ENCODE assay signal across 8 cellular contexts in the genomic region with DNA sequence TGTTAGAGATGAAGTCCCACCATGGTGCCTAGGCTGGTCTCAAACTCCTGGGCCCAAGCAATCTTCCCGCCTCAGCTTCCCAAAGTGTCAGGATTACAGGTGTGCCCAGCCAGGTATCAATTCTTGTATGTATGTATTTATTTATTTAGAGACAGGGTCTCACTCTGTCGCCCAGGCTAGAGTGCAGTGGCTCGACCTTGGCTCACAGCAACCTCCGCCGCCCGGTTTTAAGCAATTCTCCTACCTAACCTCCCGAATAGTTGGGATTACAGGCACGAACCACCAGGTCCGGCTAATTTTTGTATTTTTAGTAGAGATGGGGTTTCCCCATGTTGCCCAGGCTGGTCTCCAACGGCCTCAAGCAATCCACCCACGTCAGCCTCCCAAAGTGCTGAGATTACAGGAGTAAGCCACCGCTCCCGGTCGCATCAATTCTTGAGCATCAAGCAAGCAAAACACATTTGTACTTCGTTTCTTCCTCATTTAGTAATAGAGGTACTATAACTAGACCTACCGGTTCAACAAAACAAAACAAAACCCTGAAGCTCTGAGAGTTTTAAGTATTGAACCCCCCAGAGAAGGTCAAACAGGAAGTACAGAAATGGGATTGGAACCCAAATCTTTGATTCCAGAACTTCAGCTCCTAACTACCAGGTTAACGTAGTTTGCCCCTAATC. TPM values are rescaled to one million over a fixed set of nuclear protein-coding genes. Genes with fewer than 3 reads are reported as not detected.
DNase-seq lines count a peak whose midpoint lies in the region; ATAC-seq, FAIRE-seq and TF ChIP-seq lines count a peak whose summit lies in the region.

No MANE protein-coding gene starts in this region.

- peaks cover 21% of the 10 kb centered on the region for H3K79me2 ChIP-seq in K562 (ENCODE audit: control insufficient read depth, insufficient read depth, low read length)

- no peaks in the 10 kb centered on the region for H3K9me3 ChIP-seq in MG63
- no peaks in the 10 kb centered on the region for H3K9me3 ChIP-seq in K562 (replicated peaks; ENCODE audit: control insufficient read depth, insufficient read depth, low read depth, low read length)
- H3K9me3 ChIP-seq in left lung: no peaks in the 10 kb centered on the region
- H3K9me3 ChIP-seq in thyroid gland: no peaks in the 10 kb centered on the region

- no peak for TF ChIP-seq RAD21 in K562 (CRISPR knock-in tag; conservative IDR thresholded peaks at IDR 0.05 in 1 of 2, IDR thresholded peaks at IDR 0.05 in 1 of 2)

- no peak for TF ChIP-seq CTCF in K562 (IDR thresholded peaks at IDR 0.05 in 2 of 3, conservative IDR thresholded peaks at IDR 0.05 in 1 of 3; ENCODE audit: insufficient read depth in 2 of 3, low read depth in 1 of 3, low read length in 3 of 3)
- no peak for TF ChIP-seq CTCF in left lung (IDR thresholded peaks at IDR 0.05)
- no peak for TF ChIP-seq CTCF in thyroid gland (IDR thresholded peaks at IDR 0.05)

- H4K20me1 ChIP-seq in K562 (replicated peaks; ENCODE audit: control insufficient read depth, insufficient read depth, low read length): no peaks in the 10 kb centered on the region

- TF ChIP-seq EP300 in K562 (IDR thresholded peaks at IDR 0.05; ENCODE audit: low read length): no peak

- peak overlapping the region; percentile 82 for H3K4me2 ChIP-seq in K562 (ENCODE audit: insufficient read depth, low read length)

- in situ Hi-C loops in K562 (cut with MboI): no loop called here

- no peaks in the 10 kb centered on the region for H3K9me1 ChIP-seq in K562 (ENCODE audit: control insufficient read depth, insufficient read depth, low read length)

- BruUV-seq in K562 (replicated peaks; lab: Mats Ljungman, UMichigan): no TSS peak

- H3K27ac ChIP-seq in K562 (ENCODE audit: extremely low read depth, low read depth, low read length) (peak overlapping the region; percentile 64), left lung (peak overlapping the region; percentile 87 to 89), thyroid gland (peak overlapping the region; percentile 62 to 77 (median 75))

- H3K36me3 ChIP-seq in MG63 (peaks cover 30% of the 10 kb centered on the region), K562 (ENCODE audit: control insufficient read depth, insufficient read depth, low read length) (peaks cover 21% of the 10 kb centered on the region; the same call in 2 of the 3 replicates), left lung (peaks cover 0 to 23% of the 10 kb centered on the region in 2 donors), thyroid gland (peaks cover 12 to 13% of the 10 kb centered on the region in 2 donors)

- H3K4me1 ChIP-seq in K562 (replicated peaks in 1 of 2; ENCODE audit: control insufficient read depth in 2 of 2, insufficient read depth in 2 of 2, low read length in 2 of 2) (peaks cover 21 to 41% of the 10 kb centered on the region in 2 experiments), left lung (peaks cover 13 to 33% of the 10 kb centered on the region in 2 donors), thyroid gland (peaks cover 6 to 21% of the 10 kb centered on the region in 2 donors)

- WGBS in K562 (ENCODE audit: insufficient coverage, low coverage, missing lambda C conversion rate): 29% methylated on average over 17 of the region's 17 CpGs
- WGBS in thyroid gland, 2 donors: 50 to 63% methylated on average over 17 of the region's 17 CpGs

- TF ChIP-seq POLR2A in K562 (conservative IDR thresholded peaks at IDR 0.05) (no peak), thyroid gland (IDR thresholded peaks at IDR 0.05) (no peak)

- POLR2A ChIA-PET in K562 (lab: Yijun Ruan, JAX): interaction anchor here (0.6 to 2.3 kb wide), 6 partner anchors 10 to 151 kb away, joined by 3 to 9 read pairs (median 4); a partner anchor contains a TSS

- FAIRE-seq in K562 (lab: Jason Lieb, UNC): peak; percentile 57

- H3K9ac ChIP-seq in K562 (ENCODE audit: insufficient read depth in 1 of 2, low read depth in 2 of 2, low read length in 2 of 2): peak overlapping the region; percentile 62 to 77; a peak in 3 of 4 replicates

- ATAC-seq in K562: no peak
- peak; percentile 5 for ATAC-seq in left lung

- intact Hi-C loops in K562 (cut with micrococcal nuclease) (loop anchor here (2.0 kb wide), 2 partner anchors 37 to 79 kb away; a partner anchor contains a TSS), left lung (cut with DNase I) (no loop called here), thyroid gland (cut with DNase I) (loop anchor here (5.0 kb wide), 1 partner anchor 34 kb away; a partner anchor contains a TSS)

- CTCF ChIA-PET in K562 (lab: Yijun Ruan, JAX; ENCODE audit: low intra/inter-chr PET ratio): no interaction called here

- H3K27me3 ChIP-seq in MG63: no peaks in the 10 kb centered on the region
- no peaks in the 10 kb centered on the region for H3K27me3 ChIP-seq in K562 (ENCODE audit: control insufficient read depth in 2 of 2, insufficient read depth in 2 of 2, low read length in 2 of 2)
- no peaks in the 10 kb centered on the region for H3K27me3 ChIP-seq in left lung
- H3K27me3 ChIP-seq in thyroid gland: no peaks in the 10 kb centered on the region

- H3K4me3 ChIP-seq in MG63 (peak overlapping the region; percentile 99), K562 (peak overlapping the region; percentile 40), left lung (peak overlapping the region; percentile 47 to 99), thyroid gland (replicated peaks in 1 of 3) (peak overlapping the region in 1 of 3 donors; percentile 16)

- peak; percentile 37 for DNase-seq in activated CD4-positive, alpha-beta T cell treated with anti-CD3 and anti-CD28 coated beads for 48 hours
- no peak for DNase-seq in activated CD4-positive, alpha-beta T cell treated with anti-CD3 and anti-CD28 coated beads, Interleukin-2, amount 50 U/mL, for 1 hour
- DNase-seq in MG63 (peak; percentile 48), K562 (ENCODE audit: extremely low read depth in 1 of 4, low spot score in 3 of 4) (peak in 1 of 4 experiments; percentile 42), left lung (peak in 1 of 2 donors; percentile 44), thyroid gland (peak; percentile 19 to 37), NCI-H1092 (lab: John Stamatoyannopoulos, UW) (no peak), SW 1271 (lab: John Stamatoyannopoulos, UW) (no peak)

- peak overlapping the region; percentile 91 for H2AFZ ChIP-seq in K562 (ENCODE audit: low read depth, low read length)

RNA-seq across cellular contexts. Expression of a gene that starts 1.0 kb away (rescaled TPM):
- total RNA-seq in MG63 (2014; rRNA removed; shearing (Covaris generic); ENCODE audit: low replicate concordance): 10.4 and 13.3 TPM in 2 replicates
- 16.3 and 42.5 TPM in 2 replicates for total RNA-seq in K562 (2011; cell fraction: chromatin; rRNA removed; ENCODE audit: low replicate concordance)
- total RNA-seq in K562 (2011; cell fraction: nucleolus; rRNA removed): 25.9 and 29.5 TPM in 2 replicates
- 22.4 and 27.7 TPM in 2 replicates for total RNA-seq in K562 (2011; cell fraction: nucleoplasm; rRNA removed)
- total RNA-seq in K562 (2014; rRNA removed): 8.5 and 8.9 TPM in 2 replicates
- 3.5 and 3.8 TPM in 2 replicates for total RNA-seq in K562 (2014; rRNA removed; fragmentation: Illumina TruSeq; extraction: Trizol)
- total RNA-seq in K562 (2015; rRNA removed; fragmentation: Illumina TruSeq; extraction: Trizol): 5.3 and 8.0 TPM in 2 replicates
- total RNA-seq in K562 (2021): 16.4 and 20.8 TPM in 2 replicates
- 4.5 and 7.4 TPM in 2 replicates for polyA plus RNA-seq in K562 (2011; rRNA removed)
- 7.7 and 11.0 TPM in 2 replicates for polyA plus RNA-seq in K562 (2011; cell fraction: cytosol; rRNA removed)
- 12.9 and 18.2 TPM in 2 replicates for polyA plus RNA-seq in K562 (2011; cell fraction: nucleus; rRNA removed)
- polyA plus RNA-seq in K562 (2012): 5.2 and 7.5 TPM in 2 replicates
- 5.3 and 8.5 TPM in 2 replicates for polyA plus RNA-seq in K562 (2014; fragmentation: Illumina TruSeq; extraction: Trizol)
- under 1 TPM; 0.80 to 0.84 TPM for polyA plus RNA-seq in K562 (2014; fragmentation: Nextera tagmentation; extraction: Ambion mirVana)
- polyA plus RNA-seq in K562 (2014; rRNA removed): 7.0 and 12.1 TPM in 2 replicates
- 4.9 and 5.7 TPM in 2 replicates for polyA minus RNA-seq in K562 (2011; rRNA and poly(A)+ RNA removed)
- polyA minus RNA-seq in K562 (2011; cell fraction: cytosol; rRNA and poly(A)+ RNA removed): 4.1 and 7.2 TPM in 2 replicates
- polyA minus RNA-seq in K562 (2011; cell fraction: nucleus; rRNA and poly(A)+ RNA removed): 5.7 and 7.8 TPM in 2 replicates
- 10 to 100 TPM; 12.5 to 13.6 TPM for total RNA-seq in left lung
- total RNA-seq in thyroid gland: 10 to 100 TPM; 11.8 to 20.6 (median 17.6) TPM

RNA-seq across cellular contexts. Expression of a gene that starts 20.1 kb away (rescaled TPM):
- not detected in 2 replicates for total RNA-seq in MG63 (2014; rRNA removed; shearing (Covaris generic); ENCODE audit: low replicate concordance)
- total RNA-seq in K562 (2011; cell fraction: chromatin; rRNA removed; ENCODE audit: low replicate concordance): not detected in 2 replicates
- total RNA-seq in K562 (2011; cell fraction: nucleolus; rRNA removed): not detected in 2 replicates
- not detected in 2 replicates for total RNA-seq in K562 (2011; cell fraction: nucleoplasm; rRNA removed)
- total RNA-seq in K562 (2014; rRNA removed) (not detected in 2 replicates), K562 (2014; rRNA removed; fragmentation: Illumina TruSeq; extraction: Trizol) (not detected in 2 replicates), K562 (2015; rRNA removed; fragmentation: Illumina TruSeq; extraction: Trizol) (not detected in 2 replicates), K562 (2021) (not detected in 2 replicates), left lung (not detected), thyroid gland (under 1 TPM in 1 of 4 donors, not detected in 3; 0.54 TPM)
- polyA plus RNA-seq in K562 (2011; rRNA removed) (not detected in 2 replicates), K562 (2014; fragmentation: Illumina TruSeq; extraction: Trizol) (not detected in 2 replicates), K562 (2014; fragmentation: Nextera tagmentation; extraction: Ambion mirVana) (not detected), K562 (2014; rRNA removed) (not detected in 2 replicates)
- not detected in 2 replicates for polyA plus RNA-seq in K562 (2011; cell fraction: cytosol; rRNA removed)
- polyA plus RNA-seq in K562 (2011; cell fraction: nucleus; rRNA removed): 0.21 TPM in 1 of 2 replicates, not detected in the other
- not detected in 2 replicates for polyA plus RNA-seq in K562 (2012)
- not detected in 2 replicates for polyA minus RNA-seq in K562 (2011; rRNA and poly(A)+ RNA removed)
- not detected in 2 replicates for polyA minus RNA-seq in K562 (2011; cell fraction: cytosol; rRNA and poly(A)+ RNA removed)
- polyA minus RNA-seq in K562 (2011; cell fraction: nucleus; rRNA and poly(A)+ RNA removed): not detected in 2 replicates

RNA-seq across cellular contexts. Expression of a gene that starts 27.2 kb away (rescaled TPM):
- total RNA-seq in MG63 (2014; rRNA removed; shearing (Covaris generic); ENCODE audit: low replicate concordance): not detected in 2 replicates
- not detected in 2 replicates for total RNA-seq in K562 (2011; cell fraction: chromatin; rRNA removed; ENCODE audit: low replicate concordance)
- total RNA-seq in K562 (2011; cell fraction: nucleolus; rRNA removed): not detected in 2 replicates
- not detected in 2 replicates for total RNA-seq in K562 (2011; cell fraction: nucleoplasm; rRNA removed)
- total RNA-seq in K562 (2014; rRNA removed) (not detected in 2 replicates), K562 (2014; rRNA removed; fragmentation: Illumina TruSeq; extraction: Trizol) (not detected in 2 replicates), K562 (2015; rRNA removed; fragmentation: Illumina TruSeq; extraction: Trizol) (not detected in 2 replicates), K562 (2021) (not detected in 2 replicates), left lung (10 to 100 TPM; 28.6 to 40.5 TPM), thyroid gland (not detected)
- polyA plus RNA-seq in K562 (2011; rRNA removed) (not detected in 2 replicates), K562 (2014; fragmentation: Illumina TruSeq; extraction: Trizol) (not detected in 2 replicates), K562 (2014; fragmentation: Nextera tagmentation; extraction: Ambion mirVana) (not detected), K562 (2014; rRNA removed) (not detected in 2 replicates)
- polyA plus RNA-seq in K562 (2011; cell fraction: cytosol; rRNA removed): 0.97 TPM in 1 of 2 replicates, not detected in the other
- not detected in 2 replicates for polyA plus RNA-seq in K562 (2011; cell fraction: nucleus; rRNA removed)
- polyA plus RNA-seq in K562 (2012): 0.42 TPM in 1 of 2 replicates, not detected in the other
- polyA minus RNA-seq in K562 (2011; rRNA and poly(A)+ RNA removed): not detected in 2 replicates
- not detected in 2 replicates for polyA minus RNA-seq in K562 (2011; cell fraction: cytosol; rRNA and poly(A)+ RNA removed)
- not detected in 2 replicates for polyA minus RNA-seq in K562 (2011; cell fraction: nucleus; rRNA and poly(A)+ RNA removed)

RNA-seq across cellular contexts. Expression of a gene that starts 33.7 kb away (rescaled TPM):
- 2.8 and 3.4 TPM in 2 replicates for total RNA-seq in MG63 (2014; rRNA removed; shearing (Covaris generic); ENCODE audit: low replicate concordance)
- 0.19 TPM in 1 of 2 replicates, not detected in the other for total RNA-seq in K562 (2011; cell fraction: chromatin; rRNA removed; ENCODE audit: low replicate concordance)
- 0.33 and 0.39 TPM in 2 replicates for total RNA-seq in K562 (2011; cell fraction: nucleolus; rRNA removed)
- 0.15 TPM in 2 replicates for total RNA-seq in K562 (2011; cell fraction: nucleoplasm; rRNA removed)
- total RNA-seq in K562 (2014; rRNA removed) (not detected in 2 replicates), K562 (2014; rRNA removed; fragmentation: Illumina TruSeq; extraction: Trizol) (not detected in 2 replicates), K562 (2015; rRNA removed; fragmentation: Illumina TruSeq; extraction: Trizol) (not detected in 2 replicates), K562 (2021) (not detected in 2 replicates), left lung (1 to 10 TPM; 1.2 to 4.2 TPM), thyroid gland (1 to 10 TPM in 3 of 4 donors, under 1 TPM in 1; 0.25 to 4.1 (median 2.8) TPM)
- polyA plus RNA-seq in K562 (2011; rRNA removed) (0.04 and 0.11 TPM in 2 replicates), K562 (2014; fragmentation: Illumina TruSeq; extraction: Trizol) (0.10 TPM in 1 of 2 replicates, not detected in the other), K562 (2014; fragmentation: Nextera tagmentation; extraction: Ambion mirVana) (not detected), K562 (2014; rRNA removed) (0.12 TPM in 1 of 2 replicates, not detected in the other)
- 0.07 and 0.10 TPM in 2 replicates for polyA plus RNA-seq in K562 (2011; cell fraction: cytosol; rRNA removed)
- 0.07 and 0.40 TPM in 2 replicates for polyA plus RNA-seq in K562 (2011; cell fraction: nucleus; rRNA removed)
- 0.16 and 0.26 TPM in 2 replicates for polyA plus RNA-seq in K562 (2012)
- polyA minus RNA-seq in K562 (2011; rRNA and poly(A)+ RNA removed): not detected in 2 replicates
- polyA minus RNA-seq in K562 (2011; cell fraction: cytosol; rRNA and poly(A)+ RNA removed): not detected in 2 replicates
- polyA minus RNA-seq in K562 (2011; cell fraction: nucleus; rRNA and poly(A)+ RNA removed): 0.33 TPM in 1 of 2 replicates, not detected in the other

RNA-seq across cellular contexts. Expression of a gene that starts 33.9 kb away (rescaled TPM):
- 23.6 and 25.8 TPM in 2 replicates for total RNA-seq in MG63 (2014; rRNA removed; shearing (Covaris generic); ENCODE audit: low replicate concordance)
- total RNA-seq in K562 (2011; cell fraction: chromatin; rRNA removed; ENCODE audit: low replicate concordance): 131 and 242 TPM in 2 replicates
- total RNA-seq in K562 (2011; cell fraction: nucleolus; rRNA removed): 131 and 135 TPM in 2 replicates
- 120 and 128 TPM in 2 replicates for total RNA-seq in K562 (2011; cell fraction: nucleoplasm; rRNA removed)
- 21.5 and 21.9 TPM in 2 replicates for total RNA-seq in K562 (2014; rRNA removed)
- total RNA-seq in K562 (2014; rRNA removed; fragmentation: Illumina TruSeq; extraction: Trizol): 8.0 and 12.0 TPM in 2 replicates
- total RNA-seq in K562 (2015; rRNA removed; fragmentation: Illumina TruSeq; extraction: Trizol): 14.8 and 15.6 TPM in 2 replicates
- total RNA-seq in K562 (2021): 22.1 and 25.7 TPM in 2 replicates
- polyA plus RNA-seq in K562 (2011; rRNA removed): 17.2 and 21.5 TPM in 2 replicates
- 15.2 and 18.4 TPM in 2 replicates for polyA plus RNA-seq in K562 (2011; cell fraction: cytosol; rRNA removed)
- polyA plus RNA-seq in K562 (2011; cell fraction: nucleus; rRNA removed): 68.8 and 84.5 TPM in 2 replicates
- polyA plus RNA-seq in K562 (2012): 11.9 and 13.9 TPM in 2 replicates
- polyA plus RNA-seq in K562 (2014; fragmentation: Illumina TruSeq; extraction: Trizol): 9.3 and 11.4 TPM in 2 replicates
- polyA plus RNA-seq in K562 (2014; fragmentation: Nextera tagmentation; extraction: Ambion mirVana): under 1 TPM; 0.43 to 0.66 TPM
- polyA plus RNA-seq in K562 (2014; rRNA removed): 23.4 and 23.7 TPM in 2 replicates
- 29.5 and 35.6 TPM in 2 replicates for polyA minus RNA-seq in K562 (2011; rRNA and poly(A)+ RNA removed)
- polyA minus RNA-seq in K562 (2011; cell fraction: cytosol; rRNA and poly(A)+ RNA removed): 11.2 and 13.6 TPM in 2 replicates
- 34.1 and 41.4 TPM in 2 replicates for polyA minus RNA-seq in K562 (2011; cell fraction: nucleus; rRNA and poly(A)+ RNA removed)
- total RNA-seq in left lung: 10 to 100 TPM; 16.1 to 18.9 TPM
- total RNA-seq in thyroid gland: 10 to 100 TPM; 22.9 to 35.3 (median 25.1) TPM

Comparison
In these comparisons a context has a peak if more than half of its experiments do, and no peak if none do; other contexts are left out.
1. DNase-seq: peak in activated CD4-positive, alpha-beta T cell treated with anti-CD3 and anti-CD28 coated beads for 48 hours (single experiment), MG63 (single experiment) and thyroid gland (2 of 2); none in activated CD4-positive, alpha-beta T cell treated with anti-CD3 and anti-CD28 coated beads, Interleukin-2, amount 50 U/mL, for 1 hour (single experiment), NCI-H1092 (single experiment) and SW 1271 (0 of 2).
2. RNA of a gene that starts 27.2 kb away (total RNA-seq): 28.6 to 40.5 TPM in left lung; not detected in MG63, not detected in K562 and not detected in thyroid gland; every median in the first group is over 10 times any median in the second.
3. intact Hi-C loops: an anchor here in K562 (2.0 kb wide) and thyroid gland (5.0 kb wide); none called in left lung.
4. Peak in every context shown above with its lines, with median percentiles within 50 percentile points of each other: H3K27ac ChIP-seq.